ENCODE assay signal across 26 cellular contexts in genomic region chr18:13982136-13982535, GRCh38.
DNase-seq lines count a peak whose midpoint lies in the region; TF ChIP-seq lines count a peak whose summit lies in the region.
"Had no signal": no experiment of that assay in that cellular context is flagged by ENCODE, and none has a peak within 500 bp of the region (broad histone marks: within the 10 kb centered on the region; RNA-seq: fewer than 3 reads in every experiment).

No MANE protein-coding gene starts in this region.

- H3K36me3 Mint-ChIP-seq in progenitor cell of endocrine pancreas (ENCODE audit: insufficient read depth) = no peaks in the 10 kb centered on the region
- H3K36me3 Mint-ChIP-seq: CD8-positive, alpha-beta memory T cell had no signal

- H3K4me2 ChIP-seq in hepatocyte = no peak overlapping the region
- H3K4me2 ChIP-seq: PC-9 had no signal

- H2AFZ ChIP-seq in hepatocyte = no peak overlapping the region
- H2AFZ ChIP-seq: PC-9 had no signal

- H3K9me2 ChIP-seq in hepatocyte (replicated peaks; ENCODE audit: insufficient read depth) = no peaks in the 10 kb centered on the region

- no peaks in the 10 kb centered on the region for H3K27me3 Mint-ChIP-seq in progenitor cell of endocrine pancreas

- H3K27ac Mint-ChIP-seq in progenitor cell of endocrine pancreas = no peak overlapping the region
- H3K27ac Mint-ChIP-seq: activated CD4-positive, alpha-beta T cell treated with anti-CD3 and anti-CD28 coated beads for 36 hours had no signal

- WGBS in hepatocyte (ENCODE audit: low lambda C conversion rate, missing lambda C conversion rate) = 39% methylated on average over 4 of the region's 4 CpGs

- TF ChIP-seq CTCF in hepatocyte (IDR thresholded peaks at IDR 0.05; ENCODE audit: poor library complexity) (peak; percentile 11), progenitor cell of endocrine pancreas (IDR thresholded peaks at IDR 0.05; ENCODE audit: unreplicated experiment) (peak; percentile 48), coronary artery (IDR thresholded peaks at IDR 0.05) (no peak)

- H3K36me3 ChIP-seq in hepatocyte (replicated peaks; ENCODE audit: insufficient read depth, low read depth) = no peaks in the 10 kb centered on the region
- H3K36me3 ChIP-seq: lower lobe of right lung, upper lobe of left lung had no signal

- no peaks in the 10 kb centered on the region for H4K20me1 ChIP-seq in hepatocyte (ENCODE audit: insufficient read depth, poor library complexity, severe bottlenecking)

- no peak overlapping the region for H3K4me3 ChIP-seq in hepatocyte
- no peak overlapping the region for H3K4me3 ChIP-seq in coronary artery
- H3K4me3 ChIP-seq: lower lobe of right lung, PC-9, skin epidermis, upper lobe of left lung had no signal

- DNase-seq in SIG-M5 treated with dmso at 0.1 percent for 504 hours (lab: John Stamatoyannopoulos, UW; ENCODE audit: unreplicated experiment) (peak; percentile 3), SIG-M5 (lab: John Stamatoyannopoulos, UW) (no peak), OCI-M1 (lab: John Stamatoyannopoulos, UW) (peak; percentile 44), hepatocyte (ENCODE audit: low spot score) (no peak), progenitor cell of endocrine pancreas (ENCODE audit: low spot score, unreplicated experiment) (no peak), NCI-H2081 (lab: John Stamatoyannopoulos, UW) (no peak), DMS53 treated with DMSO at 0.1 percent for 48 hours (lab: John Stamatoyannopoulos, UW; ENCODE audit: unreplicated experiment) (no peak), coronary artery (ENCODE audit: low spot score) (no peak)
- DNase-seq: 8988T; activated CD4-positive, alpha-beta T cell treated with anti-CD3 and anti-CD28 coated beads for 36 hours; activated CD8-positive, alpha-beta memory T cell treated with anti-CD3 and anti-CD28 coated beads for 24 hours; activated gamma-delta T cell; activated T-cell treated with anti-CD3 and anti-CD28 coated beads, Interleukin-2, amount 50 U/mL, for 1 hour; CD8-positive, alpha-beta memory T cell; cerebellar nuclear complex; DMS53; foreskin keratinocyte; lower lobe of right lung; NCI-H1105; NCI-H1930; NCI-H82; PC-9; SHP77 treated with DMSO at 0.1 percent for 48 hours; stimulated activated CD4-positive, alpha-beta T cell treated with anti-CD3 and anti-CD28 coated beads, Interleukin-1b, Interleukin-23, amount 100 ng/mL, for 48 hours; upper lobe of left lung had no signal

- H3K27me3 ChIP-seq in hepatocyte = no peaks in the 10 kb centered on the region
- H3K27me3 ChIP-seq: foreskin keratinocyte, upper lobe of left lung had no signal

- no peaks in the 10 kb centered on the region for H3K9me3 Mint-ChIP-seq in progenitor cell of endocrine pancreas (ENCODE audit: low read depth)

- H3K79me2 ChIP-seq in hepatocyte = no peaks in the 10 kb centered on the region

- H3K4me1 Mint-ChIP-seq in progenitor cell of endocrine pancreas (ENCODE audit: low read depth) = no peaks in the 10 kb centered on the region
- H3K4me1 Mint-ChIP-seq: activated CD4-positive, alpha-beta T cell treated with anti-CD3 and anti-CD28 coated beads for 36 hours; CD8-positive, alpha-beta memory T cell had no signal

- H3K4me3 Mint-ChIP-seq in progenitor cell of endocrine pancreas (ENCODE audit: low read depth) = no peak overlapping the region
- H3K4me3 Mint-ChIP-seq: activated CD4-positive, alpha-beta T cell treated with anti-CD3 and anti-CD28 coated beads for 36 hours had no signal

- no peaks in the 10 kb centered on the region for H3K4me1 ChIP-seq in hepatocyte (ENCODE audit: insufficient read depth)
- H3K4me1 ChIP-seq: foreskin keratinocyte, lower lobe of right lung, upper lobe of left lung had no signal

- H3K9me3 ChIP-seq in hepatocyte (ENCODE audit: low read depth) = no peaks in the 10 kb centered on the region
- H3K9me3 ChIP-seq: lower lobe of right lung, upper lobe of left lung had no signal

- H3K27ac ChIP-seq in hepatocyte (no peak overlapping the region), coronary artery (no peak overlapping the region)
- H3K27ac ChIP-seq: foreskin keratinocyte, lower lobe of right lung, PC-9, skin epidermis, upper lobe of left lung had no signal

Comparison
In these comparisons a context has a peak if more than half of its experiments do, and no peak if none do; other contexts are left out.
1. DNase-seq: peak in SIG-M5 treated with dmso at 0.1 percent for 504 hours (single experiment) and OCI-M1 (single experiment); none in SIG-M5 (single experiment), hepatocyte (single experiment), progenitor cell of endocrine pancreas (single experiment), NCI-H2081 (0 of 2), DMS53 treated with DMSO at 0.1 percent for 48 hours (single experiment) and coronary artery (single experiment).